In genomic region chr12:1590083-1590979, GRCh38 we compare ENCODE assay signal across 9 cellular contexts. TPM values are rescaled to one million over a fixed set of nuclear protein-coding genes. Genes with fewer than 3 reads are reported as not detected.
DNase-seq lines count a peak whose midpoint lies in the region; ATAC-seq, FAIRE-seq and TF ChIP-seq lines count a peak whose summit lies in the region.
"Had no signal": no experiment of that assay in that cellular context is flagged by ENCODE, and none has a peak within 500 bp of the region (broad histone marks: within the 10 kb centered on the region; RNA-seq: fewer than 3 reads in every experiment).

No MANE protein-coding gene starts in this region.

- WGBS in GM12878 (ENCODE audit: insufficient coverage, insufficient replicate concordance, low lambda C conversion rate, missing lambda C conversion rate) = 80% methylated on average over 11 of the region's 12 CpGs

- intact Hi-C loops in GM12878 (cut with micrococcal nuclease; ENCODE audit: unreplicated experiment) = no loop called here

- ATAC-seq in GM12878 (no peak), GM19463 (IDR thresholded peaks at IDR 0.05; ENCODE audit: unreplicated experiment) (no peak), HG03457 (IDR thresholded peaks at IDR 0.05; ENCODE audit: unreplicated experiment) (no peak)

- peak; percentile 33 for DNase-seq in NCI-H2107 treated with DMSO at 0.1 percent for 48 hours (lab: John Stamatoyannopoulos, UW; ENCODE audit: unreplicated experiment)
- no peak for DNase-seq in NCI-H2107 (lab: John Stamatoyannopoulos, UW)
- DNase-seq in GM12878 (ENCODE audit: low read depth, low spot score) = no peak
- DNase-seq in inferior parietal cortex (ENCODE audit: extremely low spot score) = peak; percentile 73
- DNase-seq in activated CD4-positive, CD25-positive, alpha-beta regulatory T cell treated with anti-CD3 and anti-CD28 coated beads, Interleukin-2, amount 50 U/mL, for 72 hours = no peak

- no peak overlapping the region for H3K27ac ChIP-seq in GM12878 (ENCODE audit: control insufficient read depth, insufficient read depth)
- peak overlapping the region; percentile 24 for H3K27ac ChIP-seq in stomach smooth muscle (ENCODE audit: low read length)
- H3K27ac ChIP-seq: 22Rv1 had no signal

- no peak for FAIRE-seq in GM12878 (lab: Jason Lieb, UNC)

- H3K4me1 ChIP-seq in GM12878 (ENCODE audit: control insufficient read depth, insufficient read depth, low read length) (peaks cover 13% of the 10 kb centered on the region), stomach smooth muscle (ENCODE audit: control insufficient read depth, insufficient read depth, low read length) (peaks cover 39% of the 10 kb centered on the region)

- no peak for TF ChIP-seq RAD21 in GM12878 (IDR thresholded peaks at IDR 0.05; ENCODE audit: insufficient read depth, low read depth, low read length)

- H3K79me2 ChIP-seq in GM12878 (ENCODE audit: control insufficient read depth, insufficient read depth, low read length) = peaks cover 49% of the 10 kb centered on the region

- no peak for TF ChIP-seq POLR2A in GM12878 (IDR thresholded peaks at IDR 0.05; ENCODE audit: low read depth, low read length)

- peak overlapping the region; percentile 95 for H3K4me2 ChIP-seq in GM12878 (ENCODE audit: control insufficient read depth, insufficient read depth)

- H3K9ac ChIP-seq in GM12878 (ENCODE audit: control insufficient read depth, insufficient read depth, low read length) (peak overlapping the region; percentile 12; the same call in 1 of the 2 replicates), stomach smooth muscle (ENCODE audit: low read length in 2 of 2) (peak overlapping the region in 1 of 2 donors; percentile 21)

- peak overlapping the region; percentile 54 for H3K4me3 ChIP-seq in GM12878
- peak overlapping the region; percentile 3 to 67 for H3K4me3 ChIP-seq in stomach smooth muscle (ENCODE audit: low read length in 2 of 2)

- no peaks in the 10 kb centered on the region for H3K36me3 ChIP-seq in GM12878 (ENCODE audit: control insufficient read depth in 2 of 2, insufficient read depth in 2 of 2, low read length in 1 of 2)
- H3K36me3 ChIP-seq in stomach smooth muscle (ENCODE audit: control insufficient read depth in 2 of 2, insufficient read depth in 2 of 2, low read length in 2 of 2) = no peaks in the 10 kb centered on the region

- SMC1A ChIA-PET in GM12878 (lab: Charles Lee; ENCODE audit: uncharacterized antibody, unreplicated experiment) = interaction anchor here (1.3 to 6.0 kb wide), 6 partner anchors 11 to 473 kb away, joined by 3 to 84 read pairs (median 6); no protein-coding TSS in a partner anchor

- no peaks in the 10 kb centered on the region for H4K20me1 ChIP-seq in GM12878 (ENCODE audit: control insufficient read depth, insufficient read depth)

- TF ChIP-seq CTCF in GM12878 (IDR thresholded peaks at IDR 0.05 in 2 of 3, conservative IDR thresholded peaks at IDR 0.05 in 1 of 3; ENCODE audit: control insufficient read depth in 2 of 3, extremely low read depth in 1 of 3, insufficient read depth in 1 of 3, low read depth in 3 of 3, low read length in 3 of 3) = no peak

- H2AFZ ChIP-seq in GM12878 (ENCODE audit: control insufficient read depth, low read depth, low read length) = no peak overlapping the region

- in situ Hi-C loops in GM12878 (cut with MboI) = no loop called here

- POLR2A ChIA-PET in GM12878 (lab: Charles Lee) = interaction anchor here (1.7 kb wide), 1 partner anchor 13 kb away, joined by 6 read pairs; no protein-coding TSS in a partner anchor

- CTCF ChIA-PET in GM12878 (lab: Yijun Ruan, JAX) = interaction anchor here (0.7 to 6.9 kb wide), 7 partner anchors 12 to 472 kb away, joined by 3 to 62 read pairs (median 5); no protein-coding TSS in a partner anchor

- H3K27me3 ChIP-seq in GM12878 (replicated peaks in 1 of 2; ENCODE audit: control insufficient read depth in 2 of 2, insufficient read depth in 2 of 2, low read length in 1 of 2) (no peaks in the 10 kb centered on the region), stomach smooth muscle (ENCODE audit: control insufficient read depth in 1 of 2, insufficient read depth in 2 of 2, low read length in 2 of 2) (no peaks in the 10 kb centered on the region)

- TF ChIP-seq EP300 in GM12878 (IDR thresholded peaks at IDR 0.05; ENCODE audit: borderline replicate concordance in 1 of 2, control insufficient read depth in 1 of 2, low read depth in 2 of 2, low read length in 2 of 2) = no peak

- RAD21 ChIA-PET in GM12878 (lab: Charles Lee; ENCODE audit: unreplicated experiment) = interaction anchor here (0.9 to 5.7 kb wide), 4 partner anchors 12 to 473 kb away, joined by 3 to 71 read pairs (median 16); no protein-coding TSS in a partner anchor

- TSS peak; percentile 44 for BruUV-seq in GM12878 (replicated peaks; lab: Mats Ljungman, UMichigan)

- H3K9me3 ChIP-seq in GM12878 (replicated peaks; ENCODE audit: control insufficient read depth, insufficient read depth, low read length) = no peaks in the 10 kb centered on the region
- H3K9me3 ChIP-seq in stomach smooth muscle (ENCODE audit: control insufficient read depth in 2 of 2, low read length in 2 of 2) = no peaks in the 10 kb centered on the region

TF ChIP-seq in GM12878, 131 proteins besides CTCF, POLR2A, EP300 and RAD21:
- TF ChIP-seq ZNF384 (IDR thresholded peaks at IDR 0.05; ENCODE audit: borderline replicate concordance, low read depth, low read length) (peak; percentile 26; the same call in 1 of the 2 replicates), SKIL (IDR thresholded peaks at IDR 0.05; ENCODE audit: low read depth, poor library complexity, severe bottlenecking) (no peak)

RNA-seq across cellular contexts. Expression of gene FBXL14, which starts 4.0 kb away (rescaled TPM):
- 18.2 and 19.2 TPM in 2 replicates for total RNA-seq in GM12878 (2013; cell fraction: nucleolus; rRNA removed)
- 11.8 and 12.8 TPM in 2 replicates for total RNA-seq in GM12878 (2014; rRNA removed)
- 3.2 and 4.0 TPM in 2 replicates for total RNA-seq in GM12878 (2014; rRNA removed; fragmentation: Illumina TruSeq; extraction: Trizol)
- 18.8 and 19.0 TPM in 2 replicates for total RNA-seq in GM12878 (2021)
- polyA plus RNA-seq in GM12878 (2011; ENCODE audit: low read depth) = 1.8 TPM
- polyA plus RNA-seq in GM12878 (2011; rRNA removed) = 5.6 and 12.8 TPM in 2 replicates
- polyA plus RNA-seq in GM12878 (2011; cell fraction: cytosol; rRNA removed) = 19.6 and 30.9 TPM in 2 replicates
- polyA plus RNA-seq in GM12878 (2011; cell fraction: nucleus; rRNA removed) = 19.0 and 20.7 TPM in 2 replicates
- 5.9 and 6.4 TPM in 2 replicates for polyA plus RNA-seq in GM12878 (2012)
- polyA plus RNA-seq in GM12878 (2014; fragmentation: Illumina TruSeq; extraction: Trizol) = 0.19 and 1.4 TPM in 2 replicates
- under 1 TPM; 0.44 to 0.64 TPM for polyA plus RNA-seq in GM12878 (2014; fragmentation: Nextera tagmentation; extraction: Ambion mirVana)
- polyA plus RNA-seq in GM12878 (2014; rRNA removed) = 16.8 and 19.0 TPM in 2 replicates
- polyA plus RNA-seq in GM12878 (2016; fragmentation: Nextera tagmentation; extraction: Ambion mirVana) = 1 to 10 TPM; 1.1 to 1.7 TPM
- 27.5 and 47.9 TPM in 2 replicates for polyA minus RNA-seq in GM12878 (2011; rRNA and poly(A)+ RNA removed)
- 17.4 and 24.5 TPM in 2 replicates for polyA minus RNA-seq in GM12878 (2011; cell fraction: cytosol; rRNA and poly(A)+ RNA removed)
- polyA minus RNA-seq in GM12878 (2011; cell fraction: nucleus; rRNA and poly(A)+ RNA removed) = 19.8 and 30.3 TPM in 2 replicates

RNA-seq across cellular contexts. Expression of gene WNT5B, which starts 38.7 kb away (rescaled TPM):
- 2.7 and 3.6 TPM in 2 replicates for total RNA-seq in GM12878 (2013; cell fraction: nucleolus; rRNA removed)
- total RNA-seq in GM12878 (2014; rRNA removed) (13.6 and 15.8 TPM in 2 replicates), GM12878 (2014; rRNA removed; fragmentation: Illumina TruSeq; extraction: Trizol) (6.4 and 7.5 TPM in 2 replicates), GM12878 (2021) (15.4 and 18.3 TPM in 2 replicates)
- polyA plus RNA-seq in GM12878 (2011; ENCODE audit: low read depth) = 1.7 TPM
- polyA plus RNA-seq in GM12878 (2011; rRNA removed) (2.4 and 4.8 TPM in 2 replicates), GM12878 (2014; fragmentation: Illumina TruSeq; extraction: Trizol) (5.1 and 6.0 TPM in 2 replicates), GM12878 (2014; fragmentation: Nextera tagmentation; extraction: Ambion mirVana) (1 to 10 TPM in 1 of 2 experiments, under 1 TPM in 1; 0.45 to 1.6 TPM), GM12878 (2014; rRNA removed) (9.7 and 11.4 TPM in 2 replicates), GM12878 (2016; fragmentation: Nextera tagmentation; extraction: Ambion mirVana) (1 to 10 TPM; 1.5 to 2.8 TPM)
- polyA plus RNA-seq in GM12878 (2011; cell fraction: cytosol; rRNA removed) = 5.6 and 7.3 TPM in 2 replicates
- polyA plus RNA-seq in GM12878 (2011; cell fraction: nucleus; rRNA removed) = 8.0 and 9.6 TPM in 2 replicates
- polyA plus RNA-seq in GM12878 (2012) = 2.7 and 5.2 TPM in 2 replicates
- polyA minus RNA-seq in GM12878 (2011; rRNA and poly(A)+ RNA removed) = 3.7 and 12.1 TPM in 2 replicates
- 2.9 and 3.7 TPM in 2 replicates for polyA minus RNA-seq in GM12878 (2011; cell fraction: cytosol; rRNA and poly(A)+ RNA removed)
- polyA minus RNA-seq in GM12878 (2011; cell fraction: nucleus; rRNA and poly(A)+ RNA removed) = 2.3 and 6.7 TPM in 2 replicates

Comparison
In these comparisons a context has a peak if more than half of its experiments do, and no peak if none do; other contexts are left out.
1. DNase-seq: peak in NCI-H2107 treated with DMSO at 0.1 percent for 48 hours (single experiment) and inferior parietal cortex (single experiment); none in NCI-H2107 (single experiment), GM12878 (single experiment) and activated CD4-positive, CD25-positive, alpha-beta regulatory T cell treated with anti-CD3 and anti-CD28 coated beads, Interleukin-2, amount 50 U/mL, for 72 hours (single experiment).